Comparison of ENCODE assay signal across 7 cellular contexts in the genomic region with DNA sequence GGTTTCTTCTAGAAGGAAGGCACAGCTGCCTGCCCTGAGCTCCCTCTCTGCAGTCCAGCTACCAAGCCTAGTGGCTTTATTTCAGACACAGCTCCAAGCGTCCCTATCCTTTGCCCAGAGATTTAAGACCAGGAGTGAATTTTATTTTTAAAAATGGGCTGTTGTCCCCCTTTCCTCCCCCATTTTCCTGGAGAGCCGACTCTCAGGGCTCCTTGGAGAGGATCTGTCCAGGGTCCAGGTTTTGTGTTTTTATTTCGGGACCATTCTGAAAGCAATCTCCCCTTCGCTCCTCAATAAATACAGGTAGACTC. TPM values are rescaled to one million over a fixed set of nuclear protein-coding genes. Genes with fewer than 3 reads are reported as not detected.
DNase-seq lines count a peak whose midpoint lies in the region; ATAC-seq and TF ChIP-seq lines count a peak whose summit lies in the region.

No MANE protein-coding gene starts in this region.

- peaks cover 35% of the 10 kb centered on the region for H3K79me2 ChIP-seq in smooth muscle cell (ENCODE audit: low read depth)

- H2AFZ ChIP-seq in smooth muscle cell (ENCODE audit: low read depth), result no peak overlapping the region

- H3K4me3 ChIP-seq in HEK293 (ENCODE audit: low read depth, low read length), result peak overlapping the region; percentile 63
- H3K4me3 ChIP-seq in WI38 (ENCODE audit: low read depth, low read length), result peak overlapping the region; percentile 57
- H3K4me3 ChIP-seq in gastroesophageal sphincter, result peak overlapping the region; percentile 47 to 56
- peak overlapping the region; percentile 63 for H3K4me3 ChIP-seq in smooth muscle cell

- H3K4me1 ChIP-seq in HEK293 (ENCODE audit: control insufficient read depth, insufficient read depth, low read length) (peaks cover 24% of the 10 kb centered on the region), gastroesophageal sphincter (peaks cover 0 to 61% (median 34%) of the 10 kb centered on the region in 3 donors), smooth muscle cell (ENCODE audit: low read depth) (peaks cover 29% of the 10 kb centered on the region)

- peaks cover 13 to 15% of the 10 kb centered on the region in 2 experiments for H3K36me3 ChIP-seq in HEK293 (ENCODE audit: control insufficient read depth in 2 of 2, insufficient read depth in 1 of 2, low read length in 2 of 2)
- H3K36me3 ChIP-seq in gastroesophageal sphincter, result peaks cover 0 to 16% of the 10 kb centered on the region in 2 donors
- no peaks in the 10 kb centered on the region for H3K36me3 ChIP-seq in smooth muscle cell (ENCODE audit: low read depth)

- no peak for TF ChIP-seq CTCF in HEK293 (tag by site-specific recombination; IDR thresholded peaks at IDR 0.05)
- no peak for TF ChIP-seq CTCF in WI38 (IDR thresholded peaks at IDR 0.05; ENCODE audit: low read depth, low read length)
- no peak for TF ChIP-seq CTCF in gastroesophageal sphincter (IDR thresholded peaks at IDR 0.05)
- TF ChIP-seq CTCF in smooth muscle cell (IDR thresholded peaks at IDR 0.05; ENCODE audit: borderline replicate concordance, insufficient read depth, poor library complexity, severe bottlenecking), result no peak

- ATAC-seq in gastroesophageal sphincter (no peak), HG03196 (IDR thresholded peaks at IDR 0.05; ENCODE audit: unreplicated experiment) (no peak)

- H4K20me1 ChIP-seq in smooth muscle cell (ENCODE audit: low read depth), result peaks cover 29% of the 10 kb centered on the region

- DNase-seq in smooth muscle cell (lab: John Stamatoyannopoulos, UW; ENCODE audit: unreplicated experiment), result no peak
- no peak for DNase-seq in germinal center (ENCODE audit: low spot score)
- DNase-seq in KBM-7, result no peak

- in situ Hi-C loops in KBM-7 (cut with MboI; ENCODE audit: low pct_unique_long_range_greater_than_20kb, low sequenced_read_pairs), result no loop called here

- TF ChIP-seq POLR2A in gastroesophageal sphincter (IDR thresholded peaks at IDR 0.05), result no peak

- H3K9me3 ChIP-seq in HEK293 (ENCODE audit: control insufficient read depth, insufficient read depth, low read depth, low read length) (no peaks in the 10 kb centered on the region), gastroesophageal sphincter (no peaks in the 10 kb centered on the region), smooth muscle cell (replicated peaks; ENCODE audit: low read depth) (no peaks in the 10 kb centered on the region)

- H3K27me3 ChIP-seq in gastroesophageal sphincter (no peaks in the 10 kb centered on the region), smooth muscle cell (ENCODE audit: low read depth) (no peaks in the 10 kb centered on the region)

- CTCF ChIA-PET in HEK293 (lab: Yijun Ruan, JAX), result interaction anchor here (0.6 to 3.4 kb wide), 27 partner anchors 11 to 285 kb away, joined by 3 to 40 read pairs (median 7); partner anchors contain the start of genes BLVRB and SERTAD3

- POLR2A ChIA-PET in HEK293 (lab: Yijun Ruan, JAX), result interaction anchor here (0.6 to 9.2 kb wide), 21 partner anchors 9 to 985 kb away, joined by 3 to 428 read pairs (median 5); partner anchors contain the start of genes BLVRB, C19orf47, PLD3 and PRX

- H3K9ac ChIP-seq in smooth muscle cell (ENCODE audit: low read depth), result peak overlapping the region; percentile 73

- WGBS in gastroesophageal sphincter (ENCODE audit: low coverage in 1 of 2), 2 donors, result 0 to 16% methylated on average over 1 to 4 of the region's 4 CpGs
- 53% methylated on average over 4 of the region's 4 CpGs for WGBS in smooth muscle cell (ENCODE audit: low lambda C conversion rate)

- H3K4me2 ChIP-seq in smooth muscle cell, result peak overlapping the region; percentile 100

- no peak for TF ChIP-seq EP300 in gastroesophageal sphincter (IDR thresholded peaks at IDR 0.05)

- H3K27ac ChIP-seq in HEK293 (ENCODE audit: extremely low read depth, low read depth, low read length) (peak overlapping the region; percentile 95), gastroesophageal sphincter (peak overlapping the region; percentile 92 to 100 (median 96)), smooth muscle cell (ENCODE audit: low read depth) (peak overlapping the region; percentile 97)

- H3F3A ChIP-seq in smooth muscle cell (ENCODE audit: low read depth), result peaks cover 19% of the 10 kb centered on the region

TF ChIP-seq in HEK293, 187 proteins besides CTCF, POLR2A, EP300 and RAD21 (continues in another document):
- no peak for TF ChIP-seq ZNF670 (tag by site-specific recombination; IDR thresholded peaks at IDR 0.05; ENCODE audit: low read depth)
- no peak for TF ChIP-seq ZNF362 (tag by site-specific recombination; IDR thresholded peaks at IDR 0.05)
- TF ChIP-seq ZSCAN18 (tag by site-specific recombination; IDR thresholded peaks at IDR 0.05), result 0 out of 2 replicates have a peak, but pooled peaks have one; percentile 3
- TF ChIP-seq ZNF792 (tag by site-specific recombination; IDR thresholded peaks at IDR 0.05), result no peak
- no peak for TF ChIP-seq ZNF843 (tag by site-specific recombination; IDR thresholded peaks at IDR 0.05)
- TF ChIP-seq YY1 (tag by site-specific recombination; IDR thresholded peaks at IDR 0.05), result no peak
- TF ChIP-seq ZSCAN23 (tag by site-specific recombination; IDR thresholded peaks at IDR 0.05), result no peak
- peak; percentile 75; the same call in 1 of the 2 replicates for TF ChIP-seq REST (tag by site-specific recombination; IDR thresholded peaks at IDR 0.05)
- no peak for TF ChIP-seq ZNF341 (tag by site-specific recombination; IDR thresholded peaks at IDR 0.05; ENCODE audit: low read depth)
- TF ChIP-seq KLF1 (tag by site-specific recombination; IDR thresholded peaks at IDR 0.05), result no peak

RNA-seq across cellular contexts. Expression of gene SERTAD1, which starts 4.4 kb away (rescaled TPM):
- total RNA-seq in gastroesophageal sphincter (10 to 100 TPM; 16.6 to 22.1 (median 18.9) TPM), smooth muscle cell (44.0 and 44.9 TPM in 2 replicates)
- polyA plus RNA-seq in smooth muscle cell, result 67.1 and 67.2 TPM in 2 replicates

RNA-seq across cellular contexts. Expression of gene PRX, which starts 8.2 kb away (rescaled TPM):
- 10 to 100 TPM in 1 of 4 donors, 1 to 10 TPM in 3; 4.5 to 12.7 (median 6.7) TPM for total RNA-seq in gastroesophageal sphincter
- total RNA-seq in smooth muscle cell, result 3.3 and 4.4 TPM in 2 replicates
- 2.9 and 3.9 TPM in 2 replicates for polyA plus RNA-seq in smooth muscle cell

RNA-seq across cellular contexts. Expression of gene SERTAD3, which starts 22.7 kb away (rescaled TPM):
- total RNA-seq in gastroesophageal sphincter (10 to 100 TPM; 22.1 to 30.2 (median 26.4) TPM), smooth muscle cell (40.4 and 43.1 TPM in 2 replicates)
- 78.0 and 82.9 TPM in 2 replicates for polyA plus RNA-seq in smooth muscle cell

RNA-seq across cellular contexts. Expression of gene HIPK4, which starts 31.4 kb away (rescaled TPM):
- 1 to 10 TPM in 1 of 4 donors, under 1 TPM in 1, not detected in 2; 0.19 to 1.1 TPM for total RNA-seq in gastroesophageal sphincter
- total RNA-seq in smooth muscle cell, result not detected in 2 replicates
- 0.32 and 0.39 TPM in 2 replicates for polyA plus RNA-seq in smooth muscle cell

RNA-seq across cellular contexts. Expression of gene BLVRB, which starts 44.1 kb away (rescaled TPM):
- total RNA-seq in gastroesophageal sphincter, result 100 to 1,000 TPM; 146 to 209 (median 164) TPM
- total RNA-seq in smooth muscle cell, result 49.1 and 50.3 TPM in 2 replicates
- 86.4 and 95.4 TPM in 2 replicates for polyA plus RNA-seq in smooth muscle cell
